ENCODE assay signal across 1 cellular context in the genomic region with DNA sequence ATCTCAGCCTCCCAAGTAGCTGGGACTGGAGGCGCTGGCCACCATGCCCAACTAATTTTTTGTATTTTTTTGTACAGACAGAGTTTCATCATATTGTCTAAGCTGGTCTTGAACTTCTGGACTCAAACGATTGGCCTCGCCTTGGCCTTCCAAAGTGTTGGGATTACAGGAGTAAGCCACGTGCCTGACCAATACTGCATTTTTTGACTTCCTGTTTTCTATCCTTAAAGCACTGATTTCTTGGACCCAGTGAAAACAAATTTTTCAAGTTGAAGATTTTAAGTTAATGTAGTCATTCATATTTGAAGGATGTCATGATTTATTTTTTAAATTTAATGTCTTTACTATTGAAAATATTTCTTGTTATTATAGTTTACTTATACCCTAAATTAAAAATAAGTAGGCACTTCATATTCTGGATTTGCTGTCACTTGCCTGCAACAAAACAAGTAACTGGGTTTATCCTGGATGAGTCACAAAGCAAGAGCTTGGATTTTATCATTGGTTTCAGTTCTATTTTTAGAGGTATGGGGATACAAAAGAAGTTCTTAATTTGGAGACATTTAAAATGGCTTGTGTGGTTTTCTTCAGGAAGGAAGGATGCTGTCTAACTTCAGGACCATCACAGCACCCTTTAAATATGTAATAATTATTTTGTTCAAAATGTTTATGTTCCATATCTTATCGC.
TF ChIP-seq lines count a peak whose summit lies in the region.

No MANE protein-coding gene starts in this region.

TF ChIP-seq in K562, 482 proteins besides CTCF, POLR2A, EP300 and RAD21 (continued from another document):
- TF ChIP-seq, protein P1, sequence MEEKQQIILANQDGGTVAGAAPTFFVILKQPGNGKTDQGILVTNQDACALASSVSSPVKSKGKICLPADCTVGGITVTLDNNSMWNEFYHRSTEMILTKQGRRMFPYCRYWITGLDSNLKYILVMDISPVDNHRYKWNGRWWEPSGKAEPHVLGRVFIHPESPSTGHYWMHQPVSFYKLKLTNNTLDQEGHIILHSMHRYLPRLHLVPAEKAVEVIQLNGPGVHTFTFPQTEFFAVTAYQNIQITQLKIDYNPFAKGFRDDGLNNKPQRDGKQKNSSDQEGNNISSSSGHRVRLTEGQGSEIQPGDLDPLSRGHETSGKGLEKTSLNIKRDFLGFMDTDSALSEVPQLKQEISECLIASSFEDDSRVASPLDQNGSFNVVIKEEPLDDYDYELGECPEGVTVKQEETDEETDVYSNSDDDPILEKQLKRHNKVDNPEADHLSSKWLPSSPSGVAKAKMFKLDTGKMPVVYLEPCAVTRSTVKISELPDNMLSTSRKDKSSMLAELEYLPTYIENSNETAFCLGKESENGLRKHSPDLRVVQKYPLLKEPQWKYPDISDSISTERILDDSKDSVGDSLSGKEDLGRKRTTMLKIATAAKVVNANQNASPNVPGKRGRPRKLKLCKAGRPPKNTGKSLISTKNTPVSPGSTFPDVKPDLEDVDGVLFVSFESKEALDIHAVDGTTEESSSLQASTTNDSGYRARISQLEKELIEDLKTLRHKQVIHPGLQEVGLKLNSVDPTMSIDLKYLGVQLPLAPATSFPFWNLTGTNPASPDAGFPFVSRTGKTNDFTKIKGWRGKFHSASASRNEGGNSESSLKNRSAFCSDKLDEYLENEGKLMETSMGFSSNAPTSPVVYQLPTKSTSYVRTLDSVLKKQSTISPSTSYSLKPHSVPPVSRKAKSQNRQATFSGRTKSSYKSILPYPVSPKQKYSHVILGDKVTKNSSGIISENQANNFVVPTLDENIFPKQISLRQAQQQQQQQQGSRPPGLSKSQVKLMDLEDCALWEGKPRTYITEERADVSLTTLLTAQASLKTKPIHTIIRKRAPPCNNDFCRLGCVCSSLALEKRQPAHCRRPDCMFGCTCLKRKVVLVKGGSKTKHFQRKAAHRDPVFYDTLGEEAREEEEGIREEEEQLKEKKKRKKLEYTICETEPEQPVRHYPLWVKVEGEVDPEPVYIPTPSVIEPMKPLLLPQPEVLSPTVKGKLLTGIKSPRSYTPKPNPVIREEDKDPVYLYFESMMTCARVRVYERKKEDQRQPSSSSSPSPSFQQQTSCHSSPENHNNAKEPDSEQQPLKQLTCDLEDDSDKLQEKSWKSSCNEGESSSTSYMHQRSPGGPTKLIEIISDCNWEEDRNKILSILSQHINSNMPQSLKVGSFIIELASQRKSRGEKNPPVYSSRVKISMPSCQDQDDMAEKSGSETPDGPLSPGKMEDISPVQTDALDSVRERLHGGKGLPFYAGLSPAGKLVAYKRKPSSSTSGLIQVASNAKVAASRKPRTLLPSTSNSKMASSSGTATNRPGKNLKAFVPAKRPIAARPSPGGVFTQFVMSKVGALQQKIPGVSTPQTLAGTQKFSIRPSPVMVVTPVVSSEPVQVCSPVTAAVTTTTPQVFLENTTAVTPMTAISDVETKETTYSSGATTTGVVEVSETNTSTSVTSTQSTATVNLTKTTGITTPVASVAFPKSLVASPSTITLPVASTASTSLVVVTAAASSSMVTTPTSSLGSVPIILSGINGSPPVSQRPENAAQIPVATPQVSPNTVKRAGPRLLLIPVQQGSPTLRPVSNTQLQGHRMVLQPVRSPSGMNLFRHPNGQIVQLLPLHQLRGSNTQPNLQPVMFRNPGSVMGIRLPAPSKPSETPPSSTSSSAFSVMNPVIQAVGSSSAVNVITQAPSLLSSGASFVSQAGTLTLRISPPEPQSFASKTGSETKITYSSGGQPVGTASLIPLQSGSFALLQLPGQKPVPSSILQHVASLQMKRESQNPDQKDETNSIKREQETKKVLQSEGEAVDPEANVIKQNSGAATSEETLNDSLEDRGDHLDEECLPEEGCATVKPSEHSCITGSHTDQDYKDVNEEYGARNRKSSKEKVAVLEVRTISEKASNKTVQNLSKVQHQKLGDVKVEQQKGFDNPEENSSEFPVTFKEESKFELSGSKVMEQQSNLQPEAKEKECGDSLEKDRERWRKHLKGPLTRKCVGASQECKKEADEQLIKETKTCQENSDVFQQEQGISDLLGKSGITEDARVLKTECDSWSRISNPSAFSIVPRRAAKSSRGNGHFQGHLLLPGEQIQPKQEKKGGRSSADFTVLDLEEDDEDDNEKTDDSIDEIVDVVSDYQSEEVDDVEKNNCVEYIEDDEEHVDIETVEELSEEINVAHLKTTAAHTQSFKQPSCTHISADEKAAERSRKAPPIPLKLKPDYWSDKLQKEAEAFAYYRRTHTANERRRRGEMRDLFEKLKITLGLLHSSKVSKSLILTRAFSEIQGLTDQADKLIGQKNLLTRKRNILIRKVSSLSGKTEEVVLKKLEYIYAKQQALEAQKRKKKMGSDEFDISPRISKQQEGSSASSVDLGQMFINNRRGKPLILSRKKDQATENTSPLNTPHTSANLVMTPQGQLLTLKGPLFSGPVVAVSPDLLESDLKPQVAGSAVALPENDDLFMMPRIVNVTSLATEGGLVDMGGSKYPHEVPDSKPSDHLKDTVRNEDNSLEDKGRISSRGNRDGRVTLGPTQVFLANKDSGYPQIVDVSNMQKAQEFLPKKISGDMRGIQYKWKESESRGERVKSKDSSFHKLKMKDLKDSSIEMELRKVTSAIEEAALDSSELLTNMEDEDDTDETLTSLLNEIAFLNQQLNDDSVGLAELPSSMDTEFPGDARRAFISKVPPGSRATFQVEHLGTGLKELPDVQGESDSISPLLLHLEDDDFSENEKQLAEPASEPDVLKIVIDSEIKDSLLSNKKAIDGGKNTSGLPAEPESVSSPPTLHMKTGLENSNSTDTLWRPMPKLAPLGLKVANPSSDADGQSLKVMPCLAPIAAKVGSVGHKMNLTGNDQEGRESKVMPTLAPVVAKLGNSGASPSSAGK (IDR thresholded peaks at IDR 0.05), result peak; percentile 46; the same call in 1 of the 2 replicates
- TF ChIP-seq YY1 (IDR thresholded peaks at IDR 0.05; ENCODE audit: borderline replicate concordance in 1 of 3, control insufficient read depth in 1 of 3, extremely low read depth in 1 of 3, insufficient read depth in 3 of 3, insufficient read length in 1 of 3, insufficient replicate concordance in 2 of 3, low read depth in 1 of 3, low read length in 2 of 3) (no peak), FOSL1 (tag; conservative IDR thresholded peaks at IDR 0.05) (peak; percentile 89)
